In the genomic region with DNA sequence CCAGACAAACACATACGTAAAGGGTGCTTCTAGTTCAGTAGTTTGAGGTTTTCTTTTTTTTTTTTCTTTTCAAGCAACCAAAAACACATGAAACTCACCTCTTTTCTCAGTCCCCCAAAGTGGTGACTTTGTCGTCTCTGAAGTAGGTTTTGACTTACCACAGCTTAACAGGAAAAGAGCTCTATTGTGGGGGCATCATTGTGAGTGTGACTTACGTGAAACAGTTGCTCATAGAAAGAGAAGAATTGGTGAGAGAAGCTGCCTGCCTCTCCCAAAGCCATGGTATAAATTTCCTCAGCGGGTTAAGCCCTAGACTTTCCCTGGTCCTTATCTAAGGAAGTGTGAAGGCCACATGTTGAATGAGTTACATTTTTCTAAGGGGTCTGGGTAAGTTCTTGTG, we compare ENCODE assay signal across 17 cellular contexts. TPM values are rescaled to one million over a fixed set of nuclear protein-coding genes. Genes with fewer than 3 reads are reported as not detected.
DNase-seq lines count a peak whose midpoint lies in the region; ATAC-seq and FAIRE-seq lines count a peak whose summit lies in the region.
"Had no signal": no experiment of that assay in that cellular context is flagged by ENCODE, and none has a peak within 500 bp of the region (broad histone marks: within the 10 kb centered on the region; RNA-seq: fewer than 3 reads in every experiment).

No MANE protein-coding gene starts in this region.

- peak overlapping the region in 2 of 3 donors; percentile 29 to 57 for H3K4me3 Mint-ChIP-seq in T-cell
- H3K4me3 Mint-ChIP-seq in activated naive CD8-positive, alpha-beta T cell treated with anti-CD3 and anti-CD28 coated beads, Interleukin-2, amount 50 U/mL, for 24 hours = peak overlapping the region; percentile 57

- CTCF ChIA-PET in T-cell (lab: Charles Lee) = interaction anchor here (0.5 to 1.8 kb wide), 11 partner anchors 9 to 436 kb away, joined by 3 to 12 read pairs (median 4); a partner anchor contains a TSS

- no peak overlapping the region for H3K4me3 ChIP-seq in SJCRH30
- H3K4me3 ChIP-seq: SK-N-MC had no signal

- ATAC-seq in T-cell (replicated peaks in 1 of 4) (peak; percentile 85 to 90 (median 89)), GM18520 (IDR thresholded peaks at IDR 0.05; ENCODE audit: unreplicated experiment) (no peak), HG02759 (IDR thresholded peaks at IDR 0.05; ENCODE audit: unreplicated experiment) (no peak), GM19467 (IDR thresholded peaks at IDR 0.05; ENCODE audit: unreplicated experiment) (no peak)
- ATAC-seq in activated naive CD8-positive, alpha-beta T cell treated with anti-CD3 and anti-CD28 coated beads, Interleukin-2, amount 50 U/mL, for 24 hours = peak; percentile 77
- ATAC-seq: HCT116, left ventricle myocardium superior had no signal

- no peak overlapping the region for H3K27ac ChIP-seq in SJCRH30
- H3K27ac ChIP-seq: SK-N-MC had no signal

- peaks cover 63 to 78% (median 68%) of the 10 kb centered on the region in 3 donors for H3K4me1 Mint-ChIP-seq in T-cell
- peaks cover 92% of the 10 kb centered on the region for H3K4me1 Mint-ChIP-seq in activated naive CD8-positive, alpha-beta T cell treated with anti-CD3 and anti-CD28 coated beads, Interleukin-2, amount 50 U/mL, for 24 hours
- H3K4me1 Mint-ChIP-seq: IgD-negative memory B cell had no signal

- H3K9me3 Mint-ChIP-seq in T-cell = no peaks in the 10 kb centered on the region
- H3K9me3 Mint-ChIP-seq in activated naive CD8-positive, alpha-beta T cell treated with anti-CD3 and anti-CD28 coated beads, Interleukin-2, amount 50 U/mL, for 24 hours = peaks cover 5% of the 10 kb centered on the region

- H3K27ac Mint-ChIP-seq in T-cell = peak overlapping the region in 1 of 2 donors; percentile 81
- H3K27ac Mint-ChIP-seq in activated naive CD8-positive, alpha-beta T cell treated with anti-CD3 and anti-CD28 coated beads, Interleukin-2, amount 50 U/mL, for 24 hours = peak overlapping the region; percentile 99

- H3K27me3 Mint-ChIP-seq in T-cell = no peaks in the 10 kb centered on the region
- H3K27me3 Mint-ChIP-seq in activated naive CD8-positive, alpha-beta T cell treated with anti-CD3 and anti-CD28 coated beads, Interleukin-2, amount 50 U/mL, for 24 hours = no peaks in the 10 kb centered on the region

- FAIRE-seq in GM18507 (lab: Jason Lieb, UNC) = peak; percentile 67

- H3K27me3 ChIP-seq in SJCRH30 = no peaks in the 10 kb centered on the region

- no peaks in the 10 kb centered on the region for H3K9me3 ChIP-seq in SJCRH30 (replicated peaks)

- DNase-seq in CD1c-positive myeloid dendritic cell (ENCODE audit: extremely low spot score) (peak; percentile 37), GM18507 (ENCODE audit: extremely low spot score, insufficient read length, low read depth) (no peak), T-cell (peak in 26 of 34 experiments; percentile 8 to 66 (median 40)), SJCRH30 (no peak)
- no peak for DNase-seq in activated naive CD8-positive, alpha-beta T cell treated with anti-CD3 and anti-CD28 coated beads, Interleukin-2, amount 50 U/mL, for 24 hours
- DNase-seq: erythroblast; GF-D8; left ventricle myocardium superior; NCI-H187; NK-92 treated with Interleukin-12 subunit alpha and Interleukin-12 subunit beta, amount 100 ng/mL, for 24 hours; nucleus accumbens had no signal

- peaks cover 15% of the 10 kb centered on the region for H3K36me3 Mint-ChIP-seq in T-cell
- peaks cover 38% of the 10 kb centered on the region for H3K36me3 Mint-ChIP-seq in activated naive CD8-positive, alpha-beta T cell treated with anti-CD3 and anti-CD28 coated beads, Interleukin-2, amount 50 U/mL, for 24 hours (ENCODE audit: low read depth)

- POLR2A ChIA-PET in T-cell (lab: Charles Lee) = interaction anchor here (0.7 kb wide), 3 partner anchors 16 to 958 kb away, joined by 3 to 8 read pairs (median 3); no protein-coding TSS in a partner anchor

- H3K4me1 ChIP-seq in SJCRH30 = no peaks in the 10 kb centered on the region

- H3K36me3 ChIP-seq in SJCRH30 = no peaks in the 10 kb centered on the region

RNA-seq across cellular contexts. Expression of a gene that starts 11.9 kb away (rescaled TPM):
- total RNA-seq in T-cell = 1 to 10 TPM in 4 of 5 donors, under 1 TPM in 1; 0.70 to 5.2 (median 3.4) TPM
- not detected in 2 replicates for total RNA-seq in SJCRH30 (2014; rRNA removed; shearing (Covaris generic))

Comparison
In these comparisons a context has a peak if more than half of its experiments do, and no peak if none do; other contexts are left out.
1. DNase-seq: peak in CD1c-positive myeloid dendritic cell (single experiment) and T-cell (26 of 34); none in GM18507 (single experiment), activated naive CD8-positive, alpha-beta T cell treated with anti-CD3 and anti-CD28 coated beads, Interleukin-2, amount 50 U/mL, for 24 hours (single experiment) and SJCRH30 (0 of 2).
2. ATAC-seq: peak in T-cell (4 of 4) and activated naive CD8-positive, alpha-beta T cell treated with anti-CD3 and anti-CD28 coated beads, Interleukin-2, amount 50 U/mL, for 24 hours (single experiment); none in GM18520 (single experiment), HG02759 (single experiment) and GM19467 (single experiment).